ENCODE assay signal across 28 cellular contexts in the genomic region with DNA sequence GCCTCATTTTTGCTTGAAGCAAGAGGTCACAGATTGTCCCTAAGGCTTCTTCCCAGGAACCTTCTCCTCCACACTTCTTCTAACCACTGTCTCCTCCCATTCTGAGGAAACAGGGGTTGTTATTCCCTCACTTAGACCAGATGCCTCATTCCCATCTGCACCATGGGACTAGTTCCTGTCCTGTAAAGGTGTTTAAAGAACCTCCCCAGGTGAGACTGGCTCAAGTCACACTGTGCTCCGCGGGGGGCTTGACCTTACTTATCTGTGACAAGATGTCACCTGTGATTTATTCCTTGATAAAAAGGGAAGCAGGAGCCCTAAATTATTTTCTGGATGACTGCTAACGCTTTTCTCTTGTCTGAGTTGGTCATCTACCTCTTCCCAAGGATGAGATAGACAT. TPM values are rescaled to one million over a fixed set of nuclear protein-coding genes. Genes with fewer than 3 reads are reported as not detected.
"Had no signal": no experiment of that assay in that cellular context is flagged by ENCODE, and none has a peak within 500 bp of the region (broad histone marks: within the 10 kb centered on the region; RNA-seq: fewer than 3 reads in every experiment).

No MANE protein-coding gene starts in this region.

- H3K27ac Mint-ChIP-seq: immature natural killer cell, mesothelial cell of epicardium, naive B cell had no signal

- H3K4me3 Mint-ChIP-seq: immature natural killer cell, mesothelial cell of epicardium, naive B cell had no signal

- H3K9me3 Mint-ChIP-seq: immature natural killer cell had no signal

- ATAC-seq: esophagus mucosa, gastrocnemius medialis, heart right ventricle, left cardiac atrium, left lung, left ventricle myocardium superior, lower lobe of right lung, mucosa of descending colon had no signal

- H3K27me3 ChIP-seq: dorsolateral prefrontal cortex, hepatocyte, left lung had no signal

- H3K4me3 ChIP-seq: coronary artery, dorsolateral prefrontal cortex, esophagus squamous epithelium, gastrocnemius medialis, heart right ventricle, hepatocyte, left lung, lower lobe of right lung, mucosa of descending colon had no signal

- H3K36me3 ChIP-seq: esophagus squamous epithelium, gastrocnemius medialis, heart right ventricle, left lung, lower lobe of right lung had no signal

- H3K4me2 ChIP-seq: hepatocyte had no signal

- H3K4me1 Mint-ChIP-seq: immature natural killer cell, naive B cell had no signal

- H3K36me3 Mint-ChIP-seq: immature natural killer cell, naive B cell had no signal

- H3K27ac ChIP-seq: coronary artery, dorsolateral prefrontal cortex, epithelial cell of prostate, esophagus squamous epithelium, gastrocnemius medialis, heart right ventricle, hepatocyte, left lung, lower lobe of right lung had no signal

- H3K9me3 ChIP-seq: esophagus squamous epithelium, gastrocnemius medialis, left lung, lower lobe of right lung, mucosa of descending colon had no signal

- DNase-seq: dermis blood vessel endothelial cell; dorsolateral prefrontal cortex; effector CD4-positive, alpha-beta T cell; effector memory CD4-positive, alpha-beta T cell; erythroblast; esophagus squamous epithelium; foreskin fibroblast; foreskin melanocyte; gastrocnemius medialis; glutamatergic neuron; head of caudate nucleus; heart right ventricle; hypothalamus; immature natural killer cell; islet precursor cell; kidney; kidney glomerular epithelial cell; left cardiac atrium; left ventricle myocardium superior; lower lobe of right lung; mucosa of descending colon; naive B cell had no signal

- H2AFZ ChIP-seq: hepatocyte had no signal

- H3K4me1 ChIP-seq: esophagus squamous epithelium, gastrocnemius medialis, left lung, lower lobe of right lung had no signal

RNA-seq across cellular contexts. Expression of gene CDH2, which starts 8.2 kb away (rescaled TPM):
- total RNA-seq: esophagus mucosa had no signal
